In genomic region chr14:71117839-71118743, GRCh38 we compare ENCODE assay signal across 12 cellular contexts.
DNase-seq lines count a peak whose midpoint lies in the region; ATAC-seq lines count a peak whose summit lies in the region.
"Had no signal": no experiment of that assay in that cellular context is flagged by ENCODE, and none has a peak within 500 bp of the region (broad histone marks: within the 10 kb centered on the region; RNA-seq: fewer than 3 reads in every experiment).

No MANE protein-coding gene starts in this region.

- DNase-seq in ACHN (peak; percentile 65), HK-2 (ENCODE audit: unreplicated experiment) (peak; percentile 64), left colon (peak; percentile 43 to 48), D341Med (ENCODE audit: low spot score) (no peak), Right ventricle myocardium superior (no peak)
- no peak for DNase-seq in activated CD8-positive, alpha-beta memory T cell treated with anti-CD3 and anti-CD28 coated beads, Interleukin-2, amount 50 U/mL, for 4 hours
- DNase-seq: DMS153; effector memory CD4-positive, alpha-beta T cell; MV-4-11; stimulated activated CD4-positive, alpha-beta T cell treated with anti-CD3 and anti-CD28 coated beads, Interleukin-12 subunit alpha, Interleukin-12 subunit beta, amount 100 ng/mL, for 4 hours had no signal

- H3K4me1 Mint-ChIP-seq in activated naive CD8-positive, alpha-beta T cell (ENCODE audit: low read depth): peaks cover 10% of the 10 kb centered on the region

- peaks cover 2% of the 10 kb centered on the region for H3K36me3 Mint-ChIP-seq in activated naive CD8-positive, alpha-beta T cell

- no peaks in the 10 kb centered on the region for H3K27me3 Mint-ChIP-seq in activated naive CD8-positive, alpha-beta T cell

- peak overlapping the region; percentile 85 for H3K27ac Mint-ChIP-seq in activated naive CD8-positive, alpha-beta T cell

- peak; percentile 69 for ATAC-seq in left colon
- no peak for ATAC-seq in Right ventricle myocardium superior (ENCODE audit: poor library complexity)
- no peak for ATAC-seq in GM21786 (IDR thresholded peaks at IDR 0.05; ENCODE audit: unreplicated experiment)

- H3K4me3 Mint-ChIP-seq in activated naive CD8-positive, alpha-beta T cell: no peak overlapping the region

- in situ Hi-C loops in ACHN (cut with HindIII; ENCODE audit: low pct_ligation_motif_present, low pct_unique_long_range_greater_than_20kb, low sequenced_read_pairs): no loop called here

- H3K9me3 Mint-ChIP-seq in activated naive CD8-positive, alpha-beta T cell (ENCODE audit: low read depth): no peaks in the 10 kb centered on the region

- intact Hi-C loops in left colon (cut with DNase I, micrococcal nuclease): no loop called here
- intact Hi-C loops in Right ventricle myocardium superior (cut with DNase I): no loop called here

Comparison
In these comparisons a context has a peak if more than half of its experiments do, and no peak if none do; other contexts are left out.
1. DNase-seq: peak in ACHN (single experiment), HK-2 (single experiment) and left colon (2 of 2); none in activated CD8-positive, alpha-beta memory T cell treated with anti-CD3 and anti-CD28 coated beads, Interleukin-2, amount 50 U/mL, for 4 hours (single experiment), D341Med (single experiment) and Right ventricle myocardium superior (single experiment).